Comparison of ENCODE assay signal across 18 cellular contexts in genomic region chr17:49454050-49454449, GRCh38. TPM values are rescaled to one million over a fixed set of nuclear protein-coding genes. Genes with fewer than 3 reads are reported as not detected.
DNase-seq lines count a peak whose midpoint lies in the region; ATAC-seq and TF ChIP-seq lines count a peak whose summit lies in the region.
"Had no signal": no experiment of that assay in that cellular context is flagged by ENCODE, and none has a peak within 500 bp of the region (broad histone marks: within the 10 kb centered on the region; RNA-seq: fewer than 3 reads in every experiment).

No MANE protein-coding gene starts in this region.

- H3K79me1 ChIP-seq in IMR-90 (ENCODE audit: low read depth in 1 of 2, low read length in 2 of 2), result no peaks in the 10 kb centered on the region

- no peak for TF ChIP-seq EP300 in gastroesophageal sphincter (IDR thresholded peaks at IDR 0.05)

- no peaks in the 10 kb centered on the region for H3K36me3 ChIP-seq in IMR-90 (ENCODE audit: control insufficient read depth, insufficient read depth, low read length)
- H3K36me3 ChIP-seq in gastroesophageal sphincter, result no peaks in the 10 kb centered on the region
- H3K36me3 ChIP-seq: cardiac muscle cell had no signal

- H2BK20ac ChIP-seq in IMR-90 (ENCODE audit: low read depth, low read length), result no peak overlapping the region

- CTCF ChIA-PET in IMR-90 (lab: Yijun Ruan, JAX), result no interaction called here

- H3K4ac ChIP-seq in IMR-90 (ENCODE audit: low read depth, low read length), result no peak overlapping the region; the same call in 1 of the 2 replicates

- H3K4me1 ChIP-seq in IMR-90 (ENCODE audit: control insufficient read depth, insufficient read depth, low read length) (peaks cover 6% of the 10 kb centered on the region), gastroesophageal sphincter (no peaks in the 10 kb centered on the region)
- H3K4me1 ChIP-seq: psoas muscle had no signal

- no peak overlapping the region for H4K5ac ChIP-seq in IMR-90 (ENCODE audit: low read depth, low read length)

- H3K14ac ChIP-seq in IMR-90 (replicated peaks; ENCODE audit: low read depth, low read length), result no peak overlapping the region

- DNase-seq in AG08396 (ENCODE audit: low spot score) (peak; percentile 38), IMR-90 (peak; percentile 29), caudate nucleus (lab: John Stamatoyannopoulos, UW) (peak in 51 of 61 donors; percentile 5 to 77 (median 45)), myocyte (ENCODE audit: low read depth) (peak; percentile 62), NCI-H187 treated with DMSO at 0.1 percent for 48 hours (lab: John Stamatoyannopoulos, UW) (no peak)
- no peak for DNase-seq in central memory CD4-positive, alpha-beta T cell
- DNase-seq: activated CD4-positive, alpha-beta T cell treated with anti-CD3 and anti-CD28 coated beads, Interleukin-2, amount 50 U/mL, for 4 hours; activated effector memory CD4-positive, alpha-beta T cell treated with Interleukin-2 at 50 U/mL for 16 hours; DMS 273 treated with DMSO at 0.1 percent for 48 hours; NCI-H1436 treated with DMSO at 0.1 percent for 48 hours; NCI-H526 treated with DMSO at 0.1 percent for 48 hours; psoas muscle had no signal

- no peak for TF ChIP-seq RAD21 in IMR-90 (IDR thresholded peaks at IDR 0.05; ENCODE audit: low read length)

- POLR2A ChIA-PET in IMR-90 (lab: Charles Lee; ENCODE audit: unreplicated experiment), result no interaction called here

- H3K23ac ChIP-seq in IMR-90 (ENCODE audit: low read depth, low read length), result no peak overlapping the region

- BruUV-seq in IMR-90 (replicated peaks; lab: Mats Ljungman, UMichigan), result no TSS peak

- ATAC-seq in IMR-90 (ENCODE audit: low read depth) (no peak), HG03196 (IDR thresholded peaks at IDR 0.05; ENCODE audit: unreplicated experiment) (no peak), gastroesophageal sphincter (no peak)
- ATAC-seq: psoas muscle had no signal

- TF ChIP-seq POLR2A in IMR-90 (IDR thresholded peaks at IDR 0.05; ENCODE audit: low read depth, low read length) (no peak), gastroesophageal sphincter (IDR thresholded peaks at IDR 0.05) (no peak)

- dilution Hi-C loops in IMR-90 (cut with HindIII; ENCODE audit: low sequenced_read_pairs, unreplicated experiment), result no loop called here

- TF ChIP-seq CTCF in IMR-90 (conservative IDR thresholded peaks at IDR 0.05; ENCODE audit: low read depth, low read length) (no peak), gastroesophageal sphincter (IDR thresholded peaks at IDR 0.05) (no peak)

- WGBS in IMR-90 (ENCODE audit: extremely low coverage in 2 of 2, insufficient read length in 1 of 2), 2 experiments, result 68% methylated on average over 3 of the region's 5 CpGs; no CpG with 5 or more reads in 1 of the 2 experiments
- 88% methylated on average over 1 to 3 of the region's 5 CpGs for WGBS in gastroesophageal sphincter (ENCODE audit: low coverage in 1 of 2), 2 donors

- no peak overlapping the region for H4K8ac ChIP-seq in IMR-90 (ENCODE audit: low read depth in 2 of 2, low read length in 2 of 2)

- H2AK9ac ChIP-seq in IMR-90 (replicated peaks; ENCODE audit: low read depth, low read length, poor library complexity), result peak overlapping the region; percentile 48

- H4K20me1 ChIP-seq in IMR-90 (ENCODE audit: insufficient read depth, low read length), result no peaks in the 10 kb centered on the region

- H3K27ac ChIP-seq in IMR-90 (ENCODE audit: insufficient read depth, low read length), result no peak overlapping the region
- no peak overlapping the region for H3K27ac ChIP-seq in caudate nucleus (ENCODE audit: low read depth, low read length)
- peak overlapping the region in 1 of 4 donors; percentile 19 for H3K27ac ChIP-seq in gastroesophageal sphincter
- H3K27ac ChIP-seq: cardiac muscle cell, epithelial cell of prostate, psoas muscle, RWPE1 had no signal

- H3K9me3 ChIP-seq in IMR-90 (ENCODE audit: control insufficient read depth, insufficient read depth, low read length) (no peaks in the 10 kb centered on the region), gastroesophageal sphincter (no peaks in the 10 kb centered on the region)
- H3K9me3 ChIP-seq: psoas muscle had no signal

- no peak overlapping the region for H2BK15ac ChIP-seq in IMR-90 (ENCODE audit: low read depth, low read length)

- H3K9ac ChIP-seq in IMR-90 (ENCODE audit: low read depth, low read length), result no peak overlapping the region

- H3K9me1 ChIP-seq in IMR-90 (ENCODE audit: insufficient read depth, low read length), result peaks cover 3% of the 10 kb centered on the region; the same call in 1 of the 2 replicates

- no peak overlapping the region for H3K4me2 ChIP-seq in IMR-90 (ENCODE audit: low read depth, low read length)

- peaks cover 19% of the 10 kb centered on the region for H3K27me3 ChIP-seq in IMR-90 (ENCODE audit: control insufficient read depth, insufficient read depth, low read length)
- H3K27me3 ChIP-seq in gastroesophageal sphincter, result peaks cover 44% of the 10 kb centered on the region
- H3K27me3 ChIP-seq: cardiac muscle cell had no signal

- H2BK5ac ChIP-seq in IMR-90 (ENCODE audit: low read depth, low read length, poor library complexity, severe bottlenecking), result no peak overlapping the region

- H3K18ac ChIP-seq in IMR-90 (ENCODE audit: low read depth, low read length), result no peak overlapping the region

- H4K91ac ChIP-seq in IMR-90 (ENCODE audit: insufficient read depth, low read depth, low read length), result 0 out of 2 replicates have a peak overlapping the region, but pooled peaks have one; percentile 10

- no peak overlapping the region for H2AK5ac ChIP-seq in IMR-90 (ENCODE audit: low read depth, low read length)

- intact Hi-C loops in IMR-90 (cut with micrococcal nuclease), result no loop called here

- no peak overlapping the region for H3K56ac ChIP-seq in IMR-90 (ENCODE audit: extremely low read depth, insufficient read depth, low read length)

- in situ Hi-C loops in IMR-90 (cut with MboI; ENCODE audit: low sequenced_read_pairs), result no loop called here

- H3K4me3 ChIP-seq in IMR-90 (ENCODE audit: insufficient read depth, low read depth, low read length) (no peak overlapping the region), gastroesophageal sphincter (no peak overlapping the region)
- H3K4me3 ChIP-seq: cardiac muscle cell, lung, psoas muscle had no signal

- no peak overlapping the region for H2BK120ac ChIP-seq in IMR-90 (ENCODE audit: low read depth, low read length)

- peak overlapping the region; percentile 72 for H2AFZ ChIP-seq in IMR-90 (replicated peaks; ENCODE audit: low read length, poor library complexity)

TF ChIP-seq in IMR-90, 13 proteins besides CTCF, POLR2A, EP300 and RAD21:
- no peak for TF ChIP-seq MAFK (IDR thresholded peaks at IDR 0.05; ENCODE audit: low read depth, low read length)
- TF ChIP-seq SMC3 (IDR thresholded peaks at IDR 0.05; ENCODE audit: low read depth, low read length), result no peak
- no peak for TF ChIP-seq RCOR1 (IDR thresholded peaks at IDR 0.05; ENCODE audit: insufficient replicate concordance, low read length)
- no peak for TF ChIP-seq CHD1 (IDR thresholded peaks at IDR 0.05; ENCODE audit: low read depth, low read length)
- TF ChIP-seq USF2 (IDR thresholded peaks at IDR 0.05; ENCODE audit: low read depth, low read length), result no peak
- TF ChIP-seq MAZ (IDR thresholded peaks at IDR 0.05; ENCODE audit: borderline replicate concordance, low read depth, low read length), result no peak
- TF ChIP-seq ELK1 (IDR thresholded peaks at IDR 0.05; ENCODE audit: borderline replicate concordance, low read depth, low read length), result no peak
- no peak for TF ChIP-seq NFE2L2 (IDR thresholded peaks at IDR 0.05; ENCODE audit: low read depth, low read length)
- no peak for TF ChIP-seq CEBPB (IDR thresholded peaks at IDR 0.05; ENCODE audit: low read depth, low read length)
- TF ChIP-seq RFX5 (IDR thresholded peaks at IDR 0.05; ENCODE audit: low read depth, low read length), result no peak
- no peak for TF ChIP-seq MXI1 (IDR thresholded peaks at IDR 0.05; ENCODE audit: borderline replicate concordance, low read depth, low read length)
- TF ChIP-seq FOS (IDR thresholded peaks at IDR 0.05; ENCODE audit: low read depth, low read length), result no peak
- no peak for TF ChIP-seq BHLHE40 (IDR thresholded peaks at IDR 0.05; ENCODE audit: low read depth, low read length)

RNA-seq across cellular contexts. Expression of gene PHB1, which starts 39.4 kb away (rescaled TPM):
- total RNA-seq in IMR-90 (2012; rRNA removed) (283 and 304 TPM in 2 replicates), myocyte (128 and 153 TPM in 2 replicates), gastroesophageal sphincter (100 to 1,000 TPM in 3 of 4 donors, 10 to 100 TPM in 1; 98.7 to 108 (median 102) TPM)
- 291 and 294 TPM in 2 replicates for polyA plus RNA-seq in IMR-90 (2012; rRNA removed)
- polyA plus RNA-seq in IMR-90 (2012; cell fraction: cytosol; rRNA removed), result 134 and 174 TPM in 2 replicates
- polyA plus RNA-seq in IMR-90 (2012; cell fraction: nucleus; rRNA removed; ENCODE audit: low replicate concordance), result 98.7 and 105 TPM in 2 replicates
- 217 TPM for polyA plus RNA-seq in myocyte (2012)

RNA-seq across cellular contexts. Expression of gene NGFR, which starts 41.0 kb away (rescaled TPM):
- total RNA-seq in IMR-90 (2012; rRNA removed), result 0.18 TPM in 1 of 2 replicates, not detected in the other
- 0.11 and 0.15 TPM in 2 replicates for polyA plus RNA-seq in IMR-90 (2012; rRNA removed)
- 0.01 and 0.09 TPM in 2 replicates for polyA plus RNA-seq in IMR-90 (2012; cell fraction: cytosol; rRNA removed)
- 0.08 TPM in 1 of 2 replicates, not detected in the other for polyA plus RNA-seq in IMR-90 (2012; cell fraction: nucleus; rRNA removed; ENCODE audit: low replicate concordance)
- total RNA-seq in myocyte, result 44.7 and 113 TPM in 2 replicates
- polyA plus RNA-seq in myocyte (2012), result 53.7 TPM
- 10 to 100 TPM; 10.6 to 21.3 (median 16.1) TPM for total RNA-seq in gastroesophageal sphincter

Comparison
In these comparisons a context has a peak if more than half of its experiments do, and no peak if none do; other contexts are left out.
1. DNase-seq: peak in AG08396 (single experiment), IMR-90 (single experiment), caudate nucleus (51 of 61) and myocyte (single experiment); none in central memory CD4-positive, alpha-beta T cell (single experiment) and NCI-H187 treated with DMSO at 0.1 percent for 48 hours (single experiment).